In genomic region chr5:141637266-141637692, GRCh38 we compare ENCODE assay signal across 8 cellular contexts. TPM values are rescaled to one million over a fixed set of nuclear protein-coding genes. Genes with fewer than 3 reads are reported as not detected.
A peak's percentile ranks its signal among the peaks of the same experiment; 100 is the strongest.
DNase-seq lines count a peak whose midpoint lies in the region; ATAC-seq and TF ChIP-seq lines count a peak whose summit lies in the region.

No MANE protein-coding gene starts in this region.

- peaks cover 48% of the 10 kb centered on the region for H3K79me2 ChIP-seq in OCI-LY7 (ENCODE audit: insufficient read depth, low read depth, low read length)

- H3K4me1 ChIP-seq in OCI-LY7 (ENCODE audit: insufficient read depth, low read length, poor library complexity, severe bottlenecking), result peaks cover 34% of the 10 kb centered on the region
- H3K4me1 ChIP-seq in heart left ventricle, result peaks cover 3 to 49% (median 24%) of the 10 kb centered on the region in 12 donors

- H3K9me2 ChIP-seq in OCI-LY7 (ENCODE audit: insufficient read depth, low read length), result no peaks in the 10 kb centered on the region

- peak overlapping the region; percentile 73 for H3K4me2 ChIP-seq in OCI-LY7 (ENCODE audit: low read length)

- POLR2A ChIA-PET in HEK293T (lab: Yijun Ruan, JAX) (interaction anchor here (0.6 to 3.5 kb wide), 30 partner anchors 8 to 449 kb away, joined by 3 to 61 read pairs (median 5); partner anchors contain the start of genes ARAP3, DELE1, DIAPH1 and FCHSD1), OCI-LY7 (lab: Charles Lee) (interaction anchor here (0.6 to 8.6 kb wide), 18 partner anchors 9 to 974 kb away, joined by 3 to 101 read pairs (median 4); partner anchors contain the start of genes DIAPH1 and FCHSD1)

- no TSS peak for BruUV-seq in OCI-LY7 (replicated peaks; lab: Mats Ljungman, UMichigan)

- H3K27ac ChIP-seq in OCI-LY7 (ENCODE audit: low read depth, low read length, poor library complexity, severe bottlenecking) (peak overlapping the region; percentile 59), heart left ventricle (peak overlapping the region in 6 of 12 donors; percentile 71 to 85 (median 80))

- peak overlapping the region; percentile 43; the same call in 1 of the 2 replicates for H2AFZ ChIP-seq in OCI-LY7 (ENCODE audit: low read length)

- DNase-seq in HEK293T (ENCODE audit: extremely low spot score) (peak; percentile 42), OCI-LY7 (ENCODE audit: low spot score) (peak; percentile 64), activated gamma-delta T cell treated with Interleukin-2 at 50 U/mL for 16 hours (peak; percentile 47), heart left ventricle (peak in 3 of 5 donors; percentile 31 to 71 (median 41)), sciatic nerve (ENCODE audit: low spot score) (no peak), GM03348 (ENCODE audit: low spot score) (no peak), NCI-H1105 treated with DMSO at 0.1 percent for 48 hours (lab: John Stamatoyannopoulos, UW) (no peak)

- peak in 3 of 4 donors; percentile 3 to 21 (median 17) for ATAC-seq in heart left ventricle
- peak; percentile 14 for ATAC-seq in sciatic nerve

- no peak for TF ChIP-seq POLR2A in heart left ventricle (IDR thresholded peaks at IDR 0.05)

- no peaks in the 10 kb centered on the region for H3K9me3 ChIP-seq in OCI-LY7 (ENCODE audit: low read length)
- H3K9me3 ChIP-seq in heart left ventricle, result no peaks in the 10 kb centered on the region

- H3K4me3 ChIP-seq in GM08714 (ENCODE audit: low read length), result peak overlapping the region; percentile 87
- H3K4me3 ChIP-seq in OCI-LY7 (ENCODE audit: low read depth, low read length, poor library complexity, severe bottlenecking), result peak overlapping the region; percentile 98
- H3K4me3 ChIP-seq in heart left ventricle, result peak overlapping the region; percentile 45 to 97 (median 78)

- TF ChIP-seq CTCF in OCI-LY7 (conservative IDR thresholded peaks at IDR 0.05; ENCODE audit: low read length) (no peak), heart left ventricle (IDR thresholded peaks at IDR 0.05) (no peak)

- H4K20me1 ChIP-seq in OCI-LY7 (ENCODE audit: insufficient read depth, low read length), result peaks cover 5% of the 10 kb centered on the region

- intact Hi-C loops in OCI-LY7 (cut with micrococcal nuclease; ENCODE audit: unreplicated experiment) (loop anchor here (5.0 kb wide), 1 partner anchor 110 kb away; no protein-coding TSS in a partner anchor), heart left ventricle (cut with DNase I) (no loop called here), sciatic nerve (cut with DNase I) (no loop called here)

- 1 to 4% (median 2%) methylated on average over 9 to 46 of the region's 46 CpGs for WGBS in heart left ventricle, 4 donors

- CTCF ChIA-PET in HEK293T (lab: Yijun Ruan, JAX) (interaction anchor here (0.6 to 10.4 kb wide), 10 partner anchors 10 to 1608 kb away, joined by 3 to 101 read pairs (median 4); partner anchors contain the start of genes DIAPH1 and RNF14), OCI-LY7 (lab: Charles Lee; ENCODE audit: unreplicated experiment) (interaction anchor here (0.7 to 2.5 kb wide), 4 partner anchors 14 to 44 kb away, joined by 3 to 11 read pairs (median 6); partner anchors contain the start of genes DIAPH1 and FCHSD1)

- H3K27me3 ChIP-seq in heart left ventricle, result no peaks in the 10 kb centered on the region

- H3K36me3 ChIP-seq in OCI-LY7 (ENCODE audit: insufficient read depth, low read length), result peaks cover 57% of the 10 kb centered on the region
- H3K36me3 ChIP-seq in heart left ventricle, result peaks cover 0 to 23% (median 9%) of the 10 kb centered on the region in 9 donors

TF ChIP-seq in HEK293T, 16 proteins besides CTCF, POLR2A, EP300 and RAD21:
- no peak for TF ChIP-seq SP1 (IDR thresholded peaks at IDR 0.05)
- 0 out of 2 replicates have a peak, but pooled peaks have one; percentile 33 for TF ChIP-seq L3MBTL2 (conservative IDR thresholded peaks at IDR 0.05)

RNA-seq across cellular contexts. Expression of gene RELL2, which starts 0.5 kb away (rescaled TPM):
- 28.0 and 29.8 TPM in 2 replicates for total RNA-seq in OCI-LY7 (2014; rRNA removed; shearing (Covaris generic))
- total RNA-seq in OCI-LY7 (2022), result 37.9 and 43.1 TPM in 2 replicates
- total RNA-seq in heart left ventricle, result 1 to 10 TPM in 3 of 9 donors, under 1 TPM in 6; 0.25 to 2.5 (median 0.65) TPM
- polyA plus RNA-seq in heart left ventricle, result 1 to 10 TPM in 1 of 2 donors, under 1 TPM in 1; 0.88 to 2.7 TPM
- total RNA-seq in sciatic nerve, result 0.85 TPM

RNA-seq across cellular contexts. Expression of gene HDAC3, which starts 0.6 kb away (rescaled TPM):
- total RNA-seq in OCI-LY7 (2014; rRNA removed; shearing (Covaris generic)), result 78.8 and 85.4 TPM in 2 replicates
- 83.6 and 85.3 TPM in 2 replicates for total RNA-seq in OCI-LY7 (2022)
- total RNA-seq in heart left ventricle, result 10 to 100 TPM; 24.5 to 39.0 (median 32.2) TPM
- 10 to 100 TPM; 33.3 TPM for polyA plus RNA-seq in heart left ventricle
- 47.6 TPM for total RNA-seq in sciatic nerve

RNA-seq across cellular contexts. Expression of gene FCHSD1, which starts 13.9 kb away (rescaled TPM):
- 31.9 and 49.0 TPM in 2 replicates for total RNA-seq in OCI-LY7 (2014; rRNA removed; shearing (Covaris generic))
- total RNA-seq in OCI-LY7 (2022), result 55.3 and 60.8 TPM in 2 replicates
- 1 to 10 TPM; 1.2 to 8.8 (median 2.3) TPM for total RNA-seq in heart left ventricle
- 1 to 10 TPM; 2.5 to 2.9 TPM for polyA plus RNA-seq in heart left ventricle
- 33.0 TPM for total RNA-seq in sciatic nerve

RNA-seq across cellular contexts. Expression of gene DIAPH1, which starts 18.5 kb away (rescaled TPM):
- 64.9 and 78.8 TPM in 2 replicates for total RNA-seq in OCI-LY7 (2014; rRNA removed; shearing (Covaris generic))
- total RNA-seq in OCI-LY7 (2022) (143 and 174 TPM in 2 replicates), heart left ventricle (100 to 1,000 TPM in 1 of 9 donors, 10 to 100 TPM in 8; 38.8 to 137 (median 61.5) TPM), sciatic nerve (92.5 TPM)
- polyA plus RNA-seq in heart left ventricle, result 10 to 100 TPM; 29.9 to 79.6 TPM

RNA-seq across cellular contexts. Expression of gene ARAP3, which starts 44.8 kb away (rescaled TPM):
- not detected in 2 replicates for total RNA-seq in OCI-LY7 (2014; rRNA removed; shearing (Covaris generic))
- total RNA-seq in OCI-LY7 (2022), result not detected in 2 replicates
- 10 to 100 TPM in 6 of 9 donors, 1 to 10 TPM in 3; 8.9 to 20.5 (median 13.8) TPM for total RNA-seq in heart left ventricle
- 10 to 100 TPM; 13.0 to 15.8 TPM for polyA plus RNA-seq in heart left ventricle
- 22.4 TPM for total RNA-seq in sciatic nerve

Comparison
In these comparisons a context has a peak if more than half of its experiments do, and no peak if none do; other contexts are left out.
1. DNase-seq: peak in HEK293T (single experiment), OCI-LY7 (single experiment), activated gamma-delta T cell treated with Interleukin-2 at 50 U/mL for 16 hours (single experiment) and heart left ventricle (3 of 5); none in sciatic nerve (single experiment), GM03348 (single experiment) and NCI-H1105 treated with DMSO at 0.1 percent for 48 hours (single experiment).
2. RNA of gene RELL2, which starts 0.5 kb away (total RNA-seq): 28.0 to 43.1 TPM in OCI-LY7; 0.85 TPM in sciatic nerve (single experiment) and 0.25 to 2.5 TPM in heart left ventricle; every median in the first group is over 4 times any median in the second.
3. Peak in every context shown above with its lines, with median percentiles within 50 percentile points of each other: H3K4me3 ChIP-seq.